2 cellular contexts compared by ENCODE assay signal in genomic region chr1:179530352-179530751, GRCh38.
A peak's percentile ranks its signal among the peaks of the same experiment; 100 is the strongest.
TF ChIP-seq lines count a peak whose summit lies in the region.

No MANE protein-coding gene starts in this region.

TF ChIP-seq in GM23338, 12 proteins besides CTCF, POLR2A, EP300 and RAD21:
- TF ChIP-seq STAT1 (IDR thresholded peaks at IDR 0.05; ENCODE audit: unreplicated experiment) (no peak), ETS1 (IDR thresholded peaks at IDR 0.05) (no peak), POLR2AphosphoS5 (IDR thresholded peaks at IDR 0.05; ENCODE audit: low read depth) (no peak), EZH2 (IDR thresholded peaks at IDR 0.05; ENCODE audit: low read depth, unreplicated experiment) (no peak), ZNF114 (CRISPR knock-in tag; IDR thresholded peaks at IDR 0.05) (no peak), NANOG (IDR thresholded peaks at IDR 0.05; ENCODE audit: borderline replicate concordance) (no peak), CREB1 (CRISPR knock-in tag; IDR thresholded peaks at IDR 0.05; ENCODE audit: low read depth) (no peak), REST (IDR thresholded peaks at IDR 0.05; ENCODE audit: unreplicated experiment) (no peak), ZNF331 (CRISPR knock-in tag; IDR thresholded peaks at IDR 0.05; ENCODE audit: low read depth) (no peak)
- TF ChIP-seq, protein P1, sequence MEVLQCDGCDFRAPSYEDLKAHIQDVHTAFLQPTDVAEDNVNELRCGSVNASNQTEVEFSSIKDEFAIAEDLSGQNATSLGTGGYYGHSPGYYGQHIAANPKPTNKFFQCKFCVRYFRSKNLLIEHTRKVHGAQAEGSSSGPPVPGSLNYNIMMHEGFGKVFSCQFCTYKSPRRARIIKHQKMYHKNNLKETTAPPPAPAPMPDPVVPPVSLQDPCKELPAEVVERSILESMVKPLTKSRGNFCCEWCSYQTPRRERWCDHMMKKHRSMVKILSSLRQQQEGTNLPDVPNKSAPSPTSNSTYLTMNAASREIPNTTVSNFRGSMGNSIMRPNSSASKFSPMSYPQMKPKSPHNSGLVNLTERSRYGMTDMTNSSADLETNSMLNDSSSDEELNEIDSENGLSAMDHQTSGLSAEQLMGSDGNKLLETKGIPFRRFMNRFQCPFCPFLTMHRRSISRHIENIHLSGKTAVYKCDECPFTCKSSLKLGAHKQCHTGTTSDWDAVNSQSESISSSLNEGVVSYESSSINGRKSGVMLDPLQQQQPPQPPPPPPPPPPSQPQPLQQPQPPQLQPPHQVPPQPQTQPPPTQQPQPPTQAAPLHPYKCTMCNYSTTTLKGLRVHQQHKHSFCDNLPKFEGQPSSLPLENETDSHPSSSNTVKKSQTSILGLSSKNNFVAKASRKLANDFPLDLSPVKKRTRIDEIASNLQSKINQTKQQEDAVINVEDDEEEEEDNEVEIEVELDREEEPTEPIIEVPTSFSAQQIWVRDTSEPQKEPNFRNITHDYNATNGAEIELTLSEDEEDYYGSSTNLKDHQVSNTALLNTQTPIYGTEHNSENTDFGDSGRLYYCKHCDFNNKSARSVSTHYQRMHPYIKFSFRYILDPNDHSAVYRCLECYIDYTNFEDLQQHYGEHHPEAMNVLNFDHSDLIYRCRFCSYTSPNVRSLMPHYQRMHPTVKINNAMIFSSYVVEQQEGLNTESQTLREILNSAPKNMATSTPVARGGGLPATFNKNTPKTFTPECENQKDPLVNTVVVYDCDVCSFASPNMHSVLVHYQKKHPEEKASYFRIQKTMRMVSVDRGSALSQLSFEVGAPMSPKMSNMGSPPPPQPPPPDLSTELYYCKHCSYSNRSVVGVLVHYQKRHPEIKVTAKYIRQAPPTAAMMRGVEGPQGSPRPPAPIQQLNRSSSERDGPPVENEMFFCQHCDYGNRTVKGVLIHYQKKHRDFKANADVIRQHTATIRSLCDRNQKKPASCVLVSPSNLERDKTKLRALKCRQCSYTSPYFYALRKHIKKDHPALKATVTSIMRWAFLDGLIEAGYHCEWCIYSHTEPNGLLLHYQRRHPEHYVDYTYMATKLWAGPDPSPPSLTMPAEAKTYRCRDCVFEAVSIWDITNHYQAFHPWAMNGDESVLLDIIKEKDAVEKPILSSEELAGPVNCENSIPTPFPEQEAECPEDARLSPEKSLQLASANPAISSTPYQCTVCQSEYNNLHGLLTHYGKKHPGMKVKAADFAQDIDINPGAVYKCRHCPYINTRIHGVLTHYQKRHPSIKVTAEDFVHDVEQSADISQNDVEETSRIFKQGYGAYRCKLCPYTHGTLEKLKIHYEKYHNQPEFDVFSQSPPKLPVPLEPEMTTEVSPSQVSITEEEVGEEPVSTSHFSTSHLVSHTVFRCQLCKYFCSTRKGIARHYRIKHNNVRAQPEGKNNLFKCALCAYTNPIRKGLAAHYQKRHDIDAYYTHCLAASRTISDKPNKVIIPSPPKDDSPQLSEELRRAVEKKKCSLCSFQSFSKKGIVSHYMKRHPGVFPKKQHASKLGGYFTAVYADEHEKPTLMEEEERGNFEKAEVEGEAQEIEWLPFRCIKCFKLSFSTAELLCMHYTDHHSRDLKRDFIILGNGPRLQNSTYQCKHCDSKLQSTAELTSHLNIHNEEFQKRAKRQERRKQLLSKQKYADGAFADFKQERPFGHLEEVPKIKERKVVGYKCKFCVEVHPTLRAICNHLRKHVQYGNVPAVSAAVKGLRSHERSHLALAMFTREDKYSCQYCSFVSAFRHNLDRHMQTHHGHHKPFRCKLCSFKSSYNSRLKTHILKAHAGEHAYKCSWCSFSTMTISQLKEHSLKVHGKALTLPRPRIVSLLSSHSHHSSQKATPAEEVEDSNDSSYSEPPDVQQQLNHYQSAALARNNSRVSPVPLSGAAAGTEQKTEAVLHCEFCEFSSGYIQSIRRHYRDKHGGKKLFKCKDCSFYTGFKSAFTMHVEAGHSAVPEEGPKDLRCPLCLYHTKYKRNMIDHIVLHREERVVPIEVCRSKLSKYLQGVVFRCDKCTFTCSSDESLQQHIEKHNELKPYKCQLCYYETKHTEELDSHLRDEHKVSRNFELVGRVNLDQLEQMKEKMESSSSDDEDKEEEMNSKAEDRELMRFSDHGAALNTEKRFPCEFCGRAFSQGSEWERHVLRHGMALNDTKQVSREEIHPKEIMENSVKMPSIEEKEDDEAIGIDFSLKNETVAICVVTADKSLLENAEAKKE (CRISPR knock-in tag; IDR thresholded peaks at IDR 0.05): no peak
TF ChIP-seq in GM23338: peak in this region for 0.

TF ChIP-seq in H1, 55 proteins besides CTCF, POLR2A, EP300 and RAD21:
- peak; percentile 55; the same call in 1 of the 2 replicates for TF ChIP-seq MAX (IDR thresholded peaks at IDR 0.05)
- no peak for TF ChIP-seq SAP30 (IDR thresholded peaks at IDR 0.05; ENCODE audit: insufficient read depth, insufficient replicate concordance, low read length)
- TF ChIP-seq, protein P2, sequence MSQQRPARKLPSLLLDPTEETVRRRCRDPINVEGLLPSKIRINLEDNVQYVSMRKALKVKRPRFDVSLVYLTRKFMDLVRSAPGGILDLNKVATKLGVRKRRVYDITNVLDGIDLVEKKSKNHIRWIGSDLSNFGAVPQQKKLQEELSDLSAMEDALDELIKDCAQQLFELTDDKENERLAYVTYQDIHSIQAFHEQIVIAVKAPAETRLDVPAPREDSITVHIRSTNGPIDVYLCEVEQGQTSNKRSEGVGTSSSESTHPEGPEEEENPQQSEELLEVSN (IDR thresholded peaks at IDR 0.05): peak; percentile 73
